In genomic region chr1:56527548-56528302, GRCh38 we compare ENCODE assay signal across 10 cellular contexts. TPM values are rescaled to one million over a fixed set of nuclear protein-coding genes. Genes with fewer than 3 reads are reported as not detected.
DNase-seq lines count a peak whose midpoint lies in the region; ATAC-seq and TF ChIP-seq lines count a peak whose summit lies in the region.
"Had no signal": no experiment of that assay in that cellular context is flagged by ENCODE, and none has a peak within 500 bp of the region (broad histone marks: within the 10 kb centered on the region; RNA-seq: fewer than 3 reads in every experiment).

No MANE protein-coding gene starts in this region.

- no peaks in the 10 kb centered on the region for H3K9me3 ChIP-seq in Caco-2
- H3K9me3 ChIP-seq: suprapubic skin had no signal

- H3K27me3 Mint-ChIP-seq in Caco-2 (ENCODE audit: insufficient read depth, unreplicated experiment) = no peaks in the 10 kb centered on the region
- no peaks in the 10 kb centered on the region for H3K27me3 Mint-ChIP-seq in memory B cell

- H3K36me3 ChIP-seq in Caco-2 (ENCODE audit: control insufficient read depth, insufficient read depth, low read length) = no peaks in the 10 kb centered on the region; the same call in 1 of the 2 replicates

- TF ChIP-seq CTCF in Caco-2 (IDR thresholded peaks at IDR 0.05; ENCODE audit: insufficient read depth in 1 of 2, low read depth in 1 of 2, low read length in 1 of 2, severe bottlenecking in 1 of 2, unreplicated experiment in 1 of 2) = no peak

- DNase-seq in Caco-2 (no peak), NAMALWA (ENCODE audit: low spot score) (peak; percentile 6), SK-N-DZ (ENCODE audit: low spot score) (peak; percentile 93), memory B cell (ENCODE audit: low spot score in 2 of 2) (no peak), OCI-M1 (lab: John Stamatoyannopoulos, UW) (no peak), foreskin melanocyte (no peak)
- DNase-seq in activated CD8-positive, alpha-beta memory T cell treated with anti-CD3 and anti-CD28 coated beads, Interleukin-2, amount 50 U/mL, for 4 hours = no peak
- DNase-seq: natural killer cell had no signal

- peaks cover 3% of the 10 kb centered on the region; the same call in 1 of the 2 replicates for H3K4me1 ChIP-seq in Caco-2

- H3K36me3 Mint-ChIP-seq in Caco-2 (ENCODE audit: insufficient read depth, unreplicated experiment) = peaks cover 32% of the 10 kb centered on the region
- H3K36me3 Mint-ChIP-seq in memory B cell = no peaks in the 10 kb centered on the region
- H3K36me3 Mint-ChIP-seq: natural killer cell had no signal

- intact Hi-C loops in Caco-2 (cut with micrococcal nuclease; ENCODE audit: unreplicated experiment) = no loop called here

- H3K4me3 ChIP-seq in Caco-2 (ENCODE audit: low read depth, low read length) = no peak overlapping the region
- H3K4me3 ChIP-seq: suprapubic skin had no signal

- H3K4me1 Mint-ChIP-seq in Caco-2 (ENCODE audit: low read depth, unreplicated experiment) (peaks cover 13% of the 10 kb centered on the region), memory B cell (peaks cover 38% of the 10 kb centered on the region)

- H3K27ac Mint-ChIP-seq in Caco-2 (ENCODE audit: unreplicated experiment) (peak overlapping the region; percentile 53), memory B cell (peak overlapping the region; percentile 51)
- H3K27ac Mint-ChIP-seq: natural killer cell had no signal

- CTCF ChIA-PET in Caco-2 (lab: Charles Lee) = no interaction called here

- POLR2A ChIA-PET in Caco-2 (lab: Charles Lee) = no interaction called here

- ATAC-seq in memory B cell (ENCODE audit: low read depth) = no peak
- ATAC-seq in HG02981 (IDR thresholded peaks at IDR 0.05; ENCODE audit: unreplicated experiment) = no peak
- ATAC-seq: natural killer cell had no signal

- H3K4me3 Mint-ChIP-seq in Caco-2 (ENCODE audit: unreplicated experiment) (no peak overlapping the region), memory B cell (no peak overlapping the region)
- H3K4me3 Mint-ChIP-seq: natural killer cell had no signal

- H3K27me3 ChIP-seq in Caco-2 (replicated peaks; ENCODE audit: control insufficient read depth, insufficient read depth, low read length) = no peaks in the 10 kb centered on the region
- H3K27me3 ChIP-seq: suprapubic skin had no signal

- H3K9me3 Mint-ChIP-seq in Caco-2 (ENCODE audit: unreplicated experiment) (no peaks in the 10 kb centered on the region), memory B cell (no peaks in the 10 kb centered on the region)
- H3K9me3 Mint-ChIP-seq: natural killer cell had no signal

- no TSS peak for BruUV-seq in Caco-2 (replicated peaks; lab: Mats Ljungman, UMichigan)

RNA-seq across cellular contexts. Expression of gene PLPP3, which starts 51.6 kb away (rescaled TPM):
- total RNA-seq in Caco-2 (2022) = 39.2 and 41.0 TPM in 2 replicates
- polyA plus RNA-seq in SK-N-DZ (2014; cell fraction: cytosol; rRNA removed) = 4.7 and 5.0 TPM in 2 replicates
- 2.2 and 2.4 TPM in 2 replicates for polyA plus RNA-seq in SK-N-DZ (2014; cell fraction: nucleus; rRNA removed)

Comparison
In these comparisons a context has a peak if more than half of its experiments do, and no peak if none do; other contexts are left out.
1. DNase-seq: peak in NAMALWA (single experiment) and SK-N-DZ (single experiment); none in Caco-2 (0 of 2), memory B cell (0 of 2), OCI-M1 (single experiment), foreskin melanocyte (single experiment) and activated CD8-positive, alpha-beta memory T cell treated with anti-CD3 and anti-CD28 coated beads, Interleukin-2, amount 50 U/mL, for 4 hours (single experiment).